Comparison of ENCODE assay signal across 18 cellular contexts in genomic region chr16:28983644-28984043, GRCh38. TPM values are rescaled to one million over a fixed set of nuclear protein-coding genes. Genes with fewer than 3 reads are reported as not detected.
DNase-seq lines count a peak whose midpoint lies in the region; ATAC-seq and TF ChIP-seq lines count a peak whose summit lies in the region.
"Had no signal": no experiment of that assay in that cellular context is flagged by ENCODE, and none has a peak within 500 bp of the region (broad histone marks: within the 10 kb centered on the region; RNA-seq: fewer than 3 reads in every experiment).

No MANE protein-coding gene starts in this region.

- no peak for TF ChIP-seq POLR2A in vagina (IDR thresholded peaks at IDR 0.05)

- ATAC-seq in lower lobe of right lung, result no peak

- peak overlapping the region; percentile 68 for H3K27ac Mint-ChIP-seq in activated naive CD4-positive, alpha-beta T cell treated with anti-CD3 and anti-CD28 coated beads, Interleukin-2, amount 50 U/mL, for 24 hours
- peak overlapping the region; percentile 88 for H3K27ac Mint-ChIP-seq in activated naive CD8-positive, alpha-beta T cell treated with anti-CD3 and anti-CD28 coated beads for 36 hours

- H3K36me3 ChIP-seq in vagina, result peaks cover 0 to 71% of the 10 kb centered on the region in 2 donors
- peaks cover 88% of the 10 kb centered on the region for H3K36me3 ChIP-seq in lower lobe of right lung

- H3K27ac ChIP-seq in vagina (peak overlapping the region; percentile 29), lower lobe of right lung (no peak overlapping the region)
- H3K27ac ChIP-seq: SJSA1, testis had no signal

- H3K4me1 ChIP-seq in vagina (no peaks in the 10 kb centered on the region), lower lobe of right lung (no peaks in the 10 kb centered on the region)
- H3K4me1 ChIP-seq: right lobe of liver, SJSA1, testis had no signal

- H3K9me3 ChIP-seq in vagina (peaks cover 4% of the 10 kb centered on the region), lower lobe of right lung (no peaks in the 10 kb centered on the region)
- H3K9me3 ChIP-seq: right lobe of liver, testis had no signal

- H3K4me3 Mint-ChIP-seq in activated naive CD4-positive, alpha-beta T cell treated with anti-CD3 and anti-CD28 coated beads, Interleukin-2, amount 50 U/mL, for 24 hours, result peak overlapping the region; percentile 83
- H3K4me3 Mint-ChIP-seq in activated naive CD8-positive, alpha-beta T cell treated with anti-CD3 and anti-CD28 coated beads for 36 hours, result peak overlapping the region; percentile 71

- H3K36me3 Mint-ChIP-seq in activated naive CD4-positive, alpha-beta T cell treated with anti-CD3 and anti-CD28 coated beads, Interleukin-2, amount 50 U/mL, for 24 hours, result peaks cover 35% of the 10 kb centered on the region
- H3K36me3 Mint-ChIP-seq in activated naive CD8-positive, alpha-beta T cell treated with anti-CD3 and anti-CD28 coated beads for 36 hours, result peaks cover 70% of the 10 kb centered on the region

- TF ChIP-seq CTCF in vagina (IDR thresholded peaks at IDR 0.05), result no peak
- TF ChIP-seq CTCF in lower lobe of right lung (IDR thresholded peaks at IDR 0.05), result no peak

- H3K4me3 ChIP-seq in vagina, result no peak overlapping the region
- no peak overlapping the region for H3K4me3 ChIP-seq in lower lobe of right lung
- H3K4me3 ChIP-seq: right lobe of liver, SJSA1, testis had no signal

- peaks cover 8% of the 10 kb centered on the region for H3K9me3 Mint-ChIP-seq in activated naive CD4-positive, alpha-beta T cell treated with anti-CD3 and anti-CD28 coated beads, Interleukin-2, amount 50 U/mL, for 24 hours
- H3K9me3 Mint-ChIP-seq in activated naive CD8-positive, alpha-beta T cell treated with anti-CD3 and anti-CD28 coated beads for 36 hours, result peaks cover 10% of the 10 kb centered on the region

- H3K27me3 Mint-ChIP-seq in activated naive CD4-positive, alpha-beta T cell treated with anti-CD3 and anti-CD28 coated beads, Interleukin-2, amount 50 U/mL, for 24 hours, result no peaks in the 10 kb centered on the region
- no peaks in the 10 kb centered on the region for H3K27me3 Mint-ChIP-seq in activated naive CD8-positive, alpha-beta T cell treated with anti-CD3 and anti-CD28 coated beads for 36 hours

- H3K4me1 Mint-ChIP-seq in activated naive CD4-positive, alpha-beta T cell treated with anti-CD3 and anti-CD28 coated beads, Interleukin-2, amount 50 U/mL, for 24 hours, result peaks cover 41% of the 10 kb centered on the region
- H3K4me1 Mint-ChIP-seq in activated naive CD8-positive, alpha-beta T cell treated with anti-CD3 and anti-CD28 coated beads for 36 hours, result peaks cover 25% of the 10 kb centered on the region

- no peak for DNase-seq in activated naive CD4-positive, alpha-beta T cell treated with Interleukin-2 at 50 U/mL for 16 hours
- no peak for DNase-seq in activated naive CD8-positive, alpha-beta T cell treated with anti-CD3 and anti-CD28 coated beads for 36 hours
- no peak for DNase-seq in vagina (ENCODE audit: extremely low spot score in 2 of 2)
- no peak for DNase-seq in COR-L47 (lab: John Stamatoyannopoulos, UW)
- no peak for DNase-seq in lower lobe of right lung
- no peak for DNase-seq in NCI-H226
- DNase-seq: amniotic stem cell; HCEC 1CT; NCI-H1694 treated with DMSO at 0.1 percent for 48 hours; NCI-H446; stimulated activated CD4-positive, alpha-beta T cell treated with anti-CD3 and anti-CD28 coated beads, Interleukin-2, amount 100 ng/mL, for 24 hours; testis had no signal

- no peaks in the 10 kb centered on the region for H3K27me3 ChIP-seq in vagina
- no peaks in the 10 kb centered on the region for H3K27me3 ChIP-seq in lower lobe of right lung (ENCODE audit: low read depth)
- H3K27me3 ChIP-seq: right lobe of liver, SJSA1, testis had no signal

- intact Hi-C loops in vagina (cut with DNase I) (no loop called here), lower lobe of right lung (cut with DNase I) (no loop called here)

TF ChIP-seq in PFSK-1, 5 proteins besides CTCF, POLR2A, EP300 and RAD21:
- TF ChIP-seq SIN3A (IDR thresholded peaks at IDR 0.05; ENCODE audit: borderline replicate concordance, insufficient read depth, low read length), result peak; percentile 37; the same call in 1 of the 2 replicates
- peak; percentile 73; the same call in 1 of the 2 replicates for TF ChIP-seq TAF1 (IDR thresholded peaks at IDR 0.05; ENCODE audit: borderline replicate concordance, insufficient read depth, low read length)
- TF ChIP-seq, protein P1, sequence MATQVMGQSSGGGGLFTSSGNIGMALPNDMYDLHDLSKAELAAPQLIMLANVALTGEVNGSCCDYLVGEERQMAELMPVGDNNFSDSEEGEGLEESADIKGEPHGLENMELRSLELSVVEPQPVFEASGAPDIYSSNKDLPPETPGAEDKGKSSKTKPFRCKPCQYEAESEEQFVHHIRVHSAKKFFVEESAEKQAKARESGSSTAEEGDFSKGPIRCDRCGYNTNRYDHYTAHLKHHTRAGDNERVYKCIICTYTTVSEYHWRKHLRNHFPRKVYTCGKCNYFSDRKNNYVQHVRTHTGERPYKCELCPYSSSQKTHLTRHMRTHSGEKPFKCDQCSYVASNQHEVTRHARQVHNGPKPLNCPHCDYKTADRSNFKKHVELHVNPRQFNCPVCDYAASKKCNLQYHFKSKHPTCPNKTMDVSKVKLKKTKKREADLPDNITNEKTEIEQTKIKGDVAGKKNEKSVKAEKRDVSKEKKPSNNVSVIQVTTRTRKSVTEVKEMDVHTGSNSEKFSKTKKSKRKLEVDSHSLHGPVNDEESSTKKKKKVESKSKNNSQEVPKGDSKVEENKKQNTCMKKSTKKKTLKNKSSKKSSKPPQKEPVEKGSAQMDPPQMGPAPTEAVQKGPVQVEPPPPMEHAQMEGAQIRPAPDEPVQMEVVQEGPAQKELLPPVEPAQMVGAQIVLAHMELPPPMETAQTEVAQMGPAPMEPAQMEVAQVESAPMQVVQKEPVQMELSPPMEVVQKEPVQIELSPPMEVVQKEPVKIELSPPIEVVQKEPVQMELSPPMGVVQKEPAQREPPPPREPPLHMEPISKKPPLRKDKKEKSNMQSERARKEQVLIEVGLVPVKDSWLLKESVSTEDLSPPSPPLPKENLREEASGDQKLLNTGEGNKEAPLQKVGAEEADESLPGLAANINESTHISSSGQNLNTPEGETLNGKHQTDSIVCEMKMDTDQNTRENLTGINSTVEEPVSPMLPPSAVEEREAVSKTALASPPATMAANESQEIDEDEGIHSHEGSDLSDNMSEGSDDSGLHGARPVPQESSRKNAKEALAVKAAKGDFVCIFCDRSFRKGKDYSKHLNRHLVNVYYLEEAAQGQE (IDR thresholded peaks at IDR 0.05; ENCODE audit: insufficient read depth in 1 of 2, low read depth in 2 of 2, low read length in 2 of 2), result no peak
- no peak for TF ChIP-seq FOXP2 (optimal IDR thresholded peaks at IDR 0.05; ENCODE audit: borderline replicate concordance, extremely low read depth, extremely low read length, insufficient read depth)
- TF ChIP-seq POLR2AphosphoS5 (IDR thresholded peaks at IDR 0.05; ENCODE audit: low read depth, low read length), result peak; percentile 58; the same call in 1 of the 2 replicates

RNA-seq across cellular contexts. Expression of gene LAT, which starts 1.2 kb away (rescaled TPM):
- polyA plus RNA-seq in PFSK-1 (2012; ENCODE audit: insufficient read length, low read depth), result 30.4 TPM
- total RNA-seq in activated naive CD8-positive, alpha-beta T cell treated with anti-CD3 and anti-CD28 coated beads for 36 hours, result 100 to 1,000 TPM; 159 to 175 TPM
- total RNA-seq in vagina (4.7 TPM), lower lobe of right lung (17.8 TPM)

RNA-seq across cellular contexts. Expression of gene SPNS1, which starts 9.1 kb away (rescaled TPM):
- 100 TPM for polyA plus RNA-seq in PFSK-1 (2012; ENCODE audit: insufficient read length, low read depth)
- 10 to 100 TPM; 24.4 to 26.3 TPM for total RNA-seq in activated naive CD8-positive, alpha-beta T cell treated with anti-CD3 and anti-CD28 coated beads for 36 hours
- total RNA-seq in vagina, result 29.0 TPM
- 77.5 TPM for total RNA-seq in lower lobe of right lung

RNA-seq across cellular contexts. Expression of gene NFATC2IP, which starts 32.9 kb away (rescaled TPM):
- 20.3 TPM for polyA plus RNA-seq in PFSK-1 (2012; ENCODE audit: insufficient read length, low read depth)
- total RNA-seq in activated naive CD8-positive, alpha-beta T cell treated with anti-CD3 and anti-CD28 coated beads for 36 hours, result 10 to 100 TPM; 65.6 to 74.4 TPM
- total RNA-seq in vagina (26.0 TPM), lower lobe of right lung (38.4 TPM)

RNA-seq across cellular contexts. Expression of gene CD19, which starts 51.9 kb away (rescaled TPM):
- polyA plus RNA-seq in PFSK-1 (2012; ENCODE audit: insufficient read length, low read depth), result not detected
- total RNA-seq in activated naive CD8-positive, alpha-beta T cell treated with anti-CD3 and anti-CD28 coated beads for 36 hours, result 1 to 10 TPM; 2.1 to 2.6 TPM
- total RNA-seq in vagina (not detected), lower lobe of right lung (0.21 TPM)
- total RNA-seq: chondrocyte, HT1080, SJSA1 had no signal

RNA-seq across cellular contexts. Expression of gene RABEP2, which starts 58.6 kb away (rescaled TPM):
- polyA plus RNA-seq in PFSK-1 (2012; ENCODE audit: insufficient read length, low read depth), result 13.2 TPM
- 10 to 100 TPM; 11.4 to 12.5 TPM for total RNA-seq in activated naive CD8-positive, alpha-beta T cell treated with anti-CD3 and anti-CD28 coated beads for 36 hours
- total RNA-seq in vagina, result 44.7 TPM
- total RNA-seq in lower lobe of right lung, result 18.8 TPM
